Comparison of ENCODE assay signal across 19 cellular contexts in the genomic region with DNA sequence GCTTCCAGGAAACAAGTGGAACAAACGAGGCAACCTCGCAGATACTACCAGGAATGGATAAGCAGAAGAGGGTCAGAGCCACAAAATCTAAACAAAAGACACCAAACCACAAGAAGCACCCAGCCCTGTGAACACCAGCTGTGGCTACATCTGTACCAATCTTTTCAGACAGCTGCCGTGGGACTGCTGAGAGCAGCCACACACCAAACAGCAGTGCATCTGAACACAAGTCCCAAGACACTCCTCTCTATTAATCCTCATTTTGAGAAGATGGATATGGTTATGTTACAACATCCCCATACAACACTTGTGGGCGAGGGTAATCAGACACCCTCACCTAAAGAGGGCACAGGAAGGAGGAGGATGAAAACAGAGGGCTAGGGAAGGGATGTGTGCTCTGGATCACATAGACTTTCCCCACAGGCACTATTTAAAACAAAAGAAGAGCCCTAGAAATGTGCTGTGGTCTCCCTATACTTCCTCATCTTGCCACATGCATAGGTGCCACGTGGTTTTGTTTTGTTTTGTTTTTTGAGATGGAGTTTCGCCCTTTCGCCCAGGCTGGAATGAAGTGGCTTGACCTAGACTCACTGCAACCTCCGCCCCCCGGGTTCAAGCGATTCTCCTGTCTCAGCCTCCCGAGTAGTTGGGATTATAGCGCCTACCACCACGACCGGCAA. TPM values are rescaled to one million over a fixed set of nuclear protein-coding genes. Genes with fewer than 3 reads are reported as not detected.
DNase-seq lines count a peak whose midpoint lies in the region; ATAC-seq and TF ChIP-seq lines count a peak whose summit lies in the region.
"Had no signal": no experiment of that assay in that cellular context is flagged by ENCODE, and none has a peak within 500 bp of the region (broad histone marks: within the 10 kb centered on the region; RNA-seq: fewer than 3 reads in every experiment).

No MANE protein-coding gene starts in this region.

- no peak for TF ChIP-seq CTCF in vagina (IDR thresholded peaks at IDR 0.05)

- no peak overlapping the region for H3K27ac Mint-ChIP-seq in stimulated activated naive CD8-positive, alpha-beta T cell treated with anti-CD3 and anti-CD28 coated beads, Interleukin-15, Interleukin-2, amounts not matched to agents 100 ng/mL and 50 ng/mL, for 24 hours
- peak overlapping the region in 1 of 6 donors; percentile 53 for H3K27ac Mint-ChIP-seq in immature natural killer cell

- no peaks in the 10 kb centered on the region for H3K27me3 ChIP-seq in vagina

- no peak for TF ChIP-seq POLR2A in vagina (IDR thresholded peaks at IDR 0.05)

- H3K9me3 ChIP-seq in vagina = no peaks in the 10 kb centered on the region

- intact Hi-C loops in vagina (cut with DNase I) = no loop called here

- peaks cover 13% of the 10 kb centered on the region for H3K9me3 Mint-ChIP-seq in stimulated activated naive CD8-positive, alpha-beta T cell treated with anti-CD3 and anti-CD28 coated beads, Interleukin-15, Interleukin-2, amounts not matched to agents 100 ng/mL and 50 ng/mL, for 24 hours
- H3K9me3 Mint-ChIP-seq in immature natural killer cell = no peaks in the 10 kb centered on the region

- ATAC-seq in stimulated activated naive CD8-positive, alpha-beta T cell treated with anti-CD3 and anti-CD28 coated beads, Interleukin-15, Interleukin-2, amounts not matched to agents 100 U/mL and 50 U/mL, for 24 hours = no peak
- no peak for ATAC-seq in GM21786 (IDR thresholded peaks at IDR 0.05; ENCODE audit: unreplicated experiment)
- ATAC-seq: K562, left colon had no signal

- H3K4me3 Mint-ChIP-seq in stimulated activated naive CD8-positive, alpha-beta T cell treated with anti-CD3 and anti-CD28 coated beads, Interleukin-15, Interleukin-2, amounts not matched to agents 100 ng/mL and 50 ng/mL, for 24 hours = peak overlapping the region; percentile 96
- peak overlapping the region; percentile 12 to 57 (median 24) for H3K4me3 Mint-ChIP-seq in immature natural killer cell

- no peak overlapping the region for H3K27ac ChIP-seq in vagina

- no peak overlapping the region for H3K4me3 ChIP-seq in vagina

- peaks cover 29% of the 10 kb centered on the region for H3K4me1 ChIP-seq in vagina

- DNase-seq in stimulated activated naive CD8-positive, alpha-beta T cell treated with anti-CD3 and anti-CD28 coated beads, Interleukin-15, Interleukin-2, amounts not matched to agents 100 U/mL and 50 U/mL, for 24 hours = no peak
- peak; percentile 38 for DNase-seq in OCI-M1 (lab: John Stamatoyannopoulos, UW)
- DNase-seq in immature natural killer cell = no peak
- no peak for DNase-seq in RPMI8226
- DNase-seq in vagina (ENCODE audit: extremely low spot score in 2 of 2) = no peak
- no peak for DNase-seq in cerebellar cortex (ENCODE audit: low spot score)
- DNase-seq: activated CD4-positive, CD25-positive, alpha-beta regulatory T cell; activated CD8-positive, alpha-beta memory T cell treated with anti-CD3 and anti-CD28 coated beads, Interleukin-2, amount 50 U/mL, for 4 hours; caudate nucleus; DMS53; effector CD8-positive, alpha-beta T cell; left colon; NCI-H1436; NCI-H345; stimulated activated CD4-positive, alpha-beta T cell treated with anti-CD3 and anti-CD28 coated beads, Interleukin-12 subunit alpha, Interleukin-12 subunit beta, amount 100 ng/mL, for 4 hours; SW 1271 had no signal

- H3K36me3 Mint-ChIP-seq in stimulated activated naive CD8-positive, alpha-beta T cell treated with anti-CD3 and anti-CD28 coated beads, Interleukin-15, Interleukin-2, amounts not matched to agents 100 ng/mL and 50 ng/mL, for 24 hours (ENCODE audit: low read depth) = peaks cover 21% of the 10 kb centered on the region
- peaks cover 0 to 5% (median 0%) of the 10 kb centered on the region in 3 donors for H3K36me3 Mint-ChIP-seq in immature natural killer cell

- no peaks in the 10 kb centered on the region for H3K27me3 Mint-ChIP-seq in stimulated activated naive CD8-positive, alpha-beta T cell treated with anti-CD3 and anti-CD28 coated beads, Interleukin-15, Interleukin-2, amounts not matched to agents 100 ng/mL and 50 ng/mL, for 24 hours
- peaks cover 0 to 1% (median 0%) of the 10 kb centered on the region in 3 donors for H3K27me3 Mint-ChIP-seq in immature natural killer cell (ENCODE audit: low read depth in 3 of 3)

- no peaks in the 10 kb centered on the region for H3K36me3 ChIP-seq in vagina

- peaks cover 52% of the 10 kb centered on the region for H3K4me1 Mint-ChIP-seq in stimulated activated naive CD8-positive, alpha-beta T cell treated with anti-CD3 and anti-CD28 coated beads, Interleukin-15, Interleukin-2, amounts not matched to agents 100 ng/mL and 50 ng/mL, for 24 hours (ENCODE audit: low read depth)
- H3K4me1 Mint-ChIP-seq in immature natural killer cell = peaks cover 34 to 45% of the 10 kb centered on the region in 2 donors

RNA-seq across cellular contexts. Expression of a gene that starts 41.6 kb away (rescaled TPM):
- 10 to 100 TPM in 1 of 3 donors, 1 to 10 TPM in 2; 5.4 to 14.1 (median 7.1) TPM for polyA plus RNA-seq in immature natural killer cell
- total RNA-seq in vagina = 5.4 TPM

RNA-seq across cellular contexts. Expression of a gene that starts 47.1 kb away (rescaled TPM):
- 10 to 100 TPM; 15.7 to 19.4 (median 17.1) TPM for polyA plus RNA-seq in immature natural killer cell
- 33.6 TPM for total RNA-seq in vagina
